In the genomic region with DNA sequence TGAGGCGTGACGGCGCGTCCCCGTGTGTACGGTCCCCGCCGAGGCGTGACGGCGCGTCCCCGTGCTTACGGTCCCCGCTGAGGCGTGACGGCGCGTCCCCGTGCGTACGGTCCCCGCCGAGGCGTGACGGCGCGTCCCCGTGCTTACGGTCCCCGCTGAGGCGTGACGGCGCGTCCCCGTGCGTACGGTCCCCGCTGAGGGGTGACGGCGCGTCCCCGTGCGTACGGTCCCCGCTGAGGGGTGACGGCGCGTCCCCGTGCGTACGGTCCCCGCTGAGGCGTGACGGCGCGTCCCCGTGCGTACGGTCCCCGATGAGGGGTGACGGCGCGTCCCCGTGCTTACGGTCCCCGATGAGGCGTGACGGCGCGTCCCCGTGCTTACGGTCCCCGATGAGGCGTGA, we compare ENCODE assay signal across 15 cellular contexts. TPM values are rescaled to one million over a fixed set of nuclear protein-coding genes. Genes with fewer than 3 reads are reported as not detected.
DNase-seq lines count a peak whose midpoint lies in the region; ATAC-seq, FAIRE-seq and TF ChIP-seq lines count a peak whose summit lies in the region.
"Not testable (repeated sequence)": the region's sequence is repeated elsewhere in the genome, so short reads cannot be mapped to it uniquely, and the experiment has no call there.
"Had no signal": no experiment of that assay in that cellular context is flagged by ENCODE, and none has a peak within 500 bp of the region (broad histone marks: within the 10 kb centered on the region; RNA-seq: fewer than 3 reads in every experiment).

No MANE protein-coding gene starts in this region.

- peak; percentile 76 for FAIRE-seq in bronchial epithelial cell (lab: Jason Lieb, UNC)

- not testable (repeated sequence) for ATAC-seq in GM23338; activated CD8-positive, alpha-beta memory T cell treated with anti-CD3 and anti-CD28 coated beads, Interleukin-2, amount 10 ng/mL, durations not matched to agents 7 days and 5 days

- H3K27ac ChIP-seq in A673 (ENCODE audit: low read depth, low read length, poor library complexity, severe bottlenecking); GM23338 (ENCODE audit: low read depth); HUES6 (ENCODE audit: low read depth, low read length); testis: not testable (repeated sequence)

- not testable (repeated sequence) for H2AFZ ChIP-seq in GM23338

- H3K9me2 ChIP-seq in GM23338 (ENCODE audit: insufficient read depth), result not testable (repeated sequence)

- H3K36me3 ChIP-seq in A673 (ENCODE audit: insufficient read depth, low read length, poor library complexity, severe bottlenecking); GM23338 (ENCODE audit: insufficient read depth); HUES6 (ENCODE audit: control insufficient read depth, insufficient read depth, low read length); bronchial epithelial cell (ENCODE audit: control insufficient read depth, insufficient read depth, low read length); testis (ENCODE audit: low read depth, missing control alignments): not testable (repeated sequence)

- DNase-seq in A673 (ENCODE audit: low spot score); GM23338 (ENCODE audit: low spot score); bronchial epithelial cell (ENCODE audit: low read depth); testis: not testable (repeated sequence)
- DNase-seq in activated CD8-positive, alpha-beta memory T cell treated with anti-CD3 and anti-CD28 coated beads, Interleukin-2, amount 10 ng/mL, durations not matched to agents 7 days and 5 days, result peak; percentile 39

- TF ChIP-seq POLR2A in testis (IDR thresholded peaks at IDR 0.05), result not testable (repeated sequence)

- peaks cover 14% of the 10 kb centered on the region for H3K27me3 Mint-ChIP-seq in GM23338 (ENCODE audit: insufficient read depth, low read depth, poor library complexity)
- not testable (repeated sequence) for H3K27me3 Mint-ChIP-seq in activated CD8-positive, alpha-beta memory T cell treated with anti-CD3 and anti-CD28 coated beads, Interleukin-2, amount 10 ng/mL, durations not matched to agents 7 days and 5 days

- not testable (repeated sequence) for H4K20me1 ChIP-seq in GM23338 (replicated peaks; ENCODE audit: insufficient read depth)

- H3K9ac ChIP-seq in HUES6 (ENCODE audit: low read length), result not testable (repeated sequence)

- WGBS in testis, 2 donors, result 43% methylated on average over 50 of the region's 75 CpGs; no CpG with 5 or more reads in 1 of the 2 donors

- not testable (repeated sequence) for H3K4me1 ChIP-seq in A673 (ENCODE audit: insufficient read depth, low read length, poor library complexity, severe bottlenecking); HUES6 (ENCODE audit: control insufficient read depth, insufficient read depth, low read length); testis
- peaks cover 20% of the 10 kb centered on the region for H3K4me1 ChIP-seq in GM23338 (ENCODE audit: insufficient read depth)

- not testable (repeated sequence) for H3K36me3 Mint-ChIP-seq in GM23338 (ENCODE audit: low read depth); activated CD8-positive, alpha-beta memory T cell treated with anti-CD3 and anti-CD28 coated beads, Interleukin-2, amount 10 ng/mL, durations not matched to agents 7 days and 5 days

- POLR2A ChIA-PET in A673 (lab: Charles Lee; ENCODE audit: low non-redundant PET), result not testable (repeated sequence)

- not testable (repeated sequence) for H3K27ac Mint-ChIP-seq in GM23338; activated CD8-positive, alpha-beta memory T cell treated with anti-CD3 and anti-CD28 coated beads, Interleukin-2, amount 10 ng/mL, durations not matched to agents 7 days and 5 days

- not testable (repeated sequence) for H3K27me3 ChIP-seq in A673 (replicated peaks; ENCODE audit: insufficient read depth, low read depth, low read length, poor library complexity); HUES6 (ENCODE audit: control insufficient read depth, insufficient read depth, low read length); bronchial epithelial cell (ENCODE audit: control insufficient read depth, insufficient read depth, low read length); testis
- peaks cover 17% of the 10 kb centered on the region for H3K27me3 ChIP-seq in GM23338 (ENCODE audit: insufficient read depth)

- H3K4me1 Mint-ChIP-seq in GM23338, result peaks cover 21% of the 10 kb centered on the region
- H3K4me1 Mint-ChIP-seq in activated CD8-positive, alpha-beta memory T cell treated with anti-CD3 and anti-CD28 coated beads, Interleukin-2, amount 10 ng/mL, durations not matched to agents 7 days and 5 days, result peaks cover 19% of the 10 kb centered on the region

- H3K4me2 ChIP-seq in GM23338, result peak overlapping the region; percentile 80; the same call in 1 of the 2 replicates

- H3K4me3 ChIP-seq in A673 (ENCODE audit: low read depth, low read length, poor library complexity, severe bottlenecking), result peak overlapping the region; percentile 36
- peak overlapping the region; percentile 50 for H3K4me3 ChIP-seq in GM23338
- H3K4me3 ChIP-seq in HUES6 (ENCODE audit: low read depth, low read length), result peak overlapping the region; percentile 48; the same call in 1 of the 2 replicates
- H3K4me3 ChIP-seq in bronchial epithelial cell (ENCODE audit: low read depth, low read length), result not testable (repeated sequence)
- H3K4me3 ChIP-seq in testis, result peak overlapping the region; percentile 26 to 47

- H3K9me3 Mint-ChIP-seq in GM23338; activated CD8-positive, alpha-beta memory T cell treated with anti-CD3 and anti-CD28 coated beads, Interleukin-2, amount 10 ng/mL, durations not matched to agents 7 days and 5 days (ENCODE audit: low read depth): not testable (repeated sequence)

- not testable (repeated sequence) for TF ChIP-seq CTCF in A673 (conservative IDR thresholded peaks at IDR 0.05; ENCODE audit: low read depth, low read length); GM23338 (conservative IDR thresholded peaks at IDR 0.05; ENCODE audit: low read depth in 2 of 2); bronchial epithelial cell (IDR thresholded peaks at IDR 0.05; ENCODE audit: insufficient read depth, low read length, severe bottlenecking); testis (IDR thresholded peaks at IDR 0.05)

- not testable (repeated sequence) for H3K9me3 ChIP-seq in A673 (ENCODE audit: low read depth, low read length, poor library complexity, severe bottlenecking); testis
- peaks cover 11% of the 10 kb centered on the region for H3K9me3 ChIP-seq in HUES6 (ENCODE audit: control insufficient read depth, insufficient read depth, low read depth, low read length)

- H3K79me2 ChIP-seq in GM23338 (replicated peaks; ENCODE audit: insufficient read depth), result not testable (repeated sequence)

- not testable (repeated sequence) for BruUV-seq in A673 (replicated peaks; lab: Mats Ljungman, UMichigan)

- intact Hi-C loops in A673 (cut with micrococcal nuclease; ENCODE audit: unreplicated experiment); testis (cut with DNase I; ENCODE audit: low total_unique reads): not testable (repeated sequence)

- not testable (repeated sequence) for H3K4me3 Mint-ChIP-seq in GM23338; activated CD8-positive, alpha-beta memory T cell treated with anti-CD3 and anti-CD28 coated beads, Interleukin-2, amount 10 ng/mL, durations not matched to agents 7 days and 5 days

- CTCF ChIA-PET in A673 (lab: Charles Lee); activated CD8-positive, alpha-beta memory T cell treated with anti-CD3 and anti-CD28 coated beads, Interleukin-2, amount 10 ng/mL, durations not matched to agents 7 days and 5 days (lab: Charles Lee): not testable (repeated sequence)

- not testable (repeated sequence) for H3F3A ChIP-seq in GM23338 (replicated peaks; ENCODE audit: low read depth)

RNA-seq across cellular contexts. Expression of a gene that starts 20.5 kb away (rescaled TPM):
- total RNA-seq in A673 (2021), result not detected in 2 replicates
- total RNA-seq in GM23338 (2014; rRNA removed; shearing (Covaris generic)), result not detected in 2 replicates
- not detected in 2 replicates for polyA plus RNA-seq in GM23338 (2016; fragmentation: Nextera tagmentation; extraction: Ambion mirVana)
- not detected for total RNA-seq in activated CD8-positive, alpha-beta memory T cell treated with anti-CD3 and anti-CD28 coated beads, Interleukin-2, amount 10 ng/mL, durations not matched to agents 7 days and 5 days
- total RNA-seq in bronchial epithelial cell, result not detected in 2 replicates
- total RNA-seq in testis, result 1 to 10 TPM; 1.5 to 2.3 TPM
- polyA plus RNA-seq in testis (ENCODE audit: insufficient read depth, low read depth, low replicate concordance), result 2.7 TPM
- total RNA-seq: A172; CD4-positive, alpha-beta memory T cell; CD4-positive, CD25-positive, alpha-beta regulatory T cell; CD8-positive, alpha-beta memory T cell; Daoy; G401; GM12878 had no signal
- polyA plus RNA-seq: A549; AG04450; CD4-positive, alpha-beta memory T cell; GM12878 had no signal

RNA-seq across cellular contexts. Expression of a gene that starts 35.2 kb away (rescaled TPM):
- total RNA-seq in A673 (2021) (61.1 and 63.3 TPM in 2 replicates), bronchial epithelial cell (36.7 and 41.1 TPM in 2 replicates), testis (100 to 1,000 TPM in 1 of 2 donors, 10 to 100 TPM in 1; 88.1 to 110 TPM)
- 84.2 and 86.1 TPM in 2 replicates for total RNA-seq in GM23338 (2014; rRNA removed; shearing (Covaris generic))
- polyA plus RNA-seq in GM23338 (2016; fragmentation: Nextera tagmentation; extraction: Ambion mirVana) (91.3 and 95.9 TPM in 2 replicates), testis (ENCODE audit: insufficient read depth, low read depth, low replicate concordance) (96.8 TPM)
- total RNA-seq in activated CD8-positive, alpha-beta memory T cell treated with anti-CD3 and anti-CD28 coated beads, Interleukin-2, amount 10 ng/mL, durations not matched to agents 7 days and 5 days, result 10 to 100 TPM; 73.5 to 81.5 TPM
